In genomic region chr20:50980071-50980681, GRCh38 we compare ENCODE assay signal across 10 cellular contexts. TPM values are rescaled to one million over a fixed set of nuclear protein-coding genes. Genes with fewer than 3 reads are reported as not detected.
DNase-seq lines count a peak whose midpoint lies in the region; ATAC-seq, FAIRE-seq and TF ChIP-seq lines count a peak whose summit lies in the region.
"Had no signal": no experiment of that assay in that cellular context is flagged by ENCODE, and none has a peak within 500 bp of the region (broad histone marks: within the 10 kb centered on the region; RNA-seq: fewer than 3 reads in every experiment).

No MANE protein-coding gene starts in this region.

- no peak for DNase-seq in activated CD4-positive, CD25-positive, alpha-beta regulatory T cell (lab: John Stamatoyannopoulos, UW)
- DNase-seq in RCC 7860 (ENCODE audit: low spot score) (peak; percentile 100), epidermal melanocyte (ENCODE audit: insufficient read length, low spot score) (peak; percentile 78), spleen (no peak), small intestine (no peak), NCI-H82 (lab: John Stamatoyannopoulos, UW) (no peak), WERI-Rb-1 (no peak)
- DNase-seq: heart right ventricle had no signal

- H3K4me3 ChIP-seq in spleen (peak overlapping the region in 1 of 8 donors; percentile 52), small intestine (ENCODE audit: low read depth in 1 of 2, low read length in 2 of 2) (no peak overlapping the region), WERI-Rb-1 (ENCODE audit: low read depth, low read length) (no peak overlapping the region)
- H3K4me3 ChIP-seq: BLaER1 had no signal

- H3K4me1 ChIP-seq in spleen (peaks cover 4 to 32% (median 13%) of the 10 kb centered on the region in 6 donors), small intestine (ENCODE audit: control insufficient read depth in 2 of 2, insufficient read depth in 1 of 2, low read depth in 1 of 2, low read length in 1 of 2) (peaks cover 0 to 2% of the 10 kb centered on the region in 2 donors)

- peak; percentile 75 to 89 for ATAC-seq in activated CD4-positive, CD25-positive, alpha-beta regulatory T cell treated with anti-CD3 and anti-CD28 coated beads, Interleukin-2, amount 50 U/mL, for 24 hours

- H3K27ac ChIP-seq in spleen (peak overlapping the region; percentile 40 to 85 (median 72)), small intestine (ENCODE audit: low read depth in 1 of 2, low read length in 1 of 2) (peak overlapping the region in 1 of 2 donors; percentile 18), WERI-Rb-1 (no peak overlapping the region)
- H3K27ac ChIP-seq: BLaER1 had no signal

- no peak for TF ChIP-seq CTCF in spleen (IDR thresholded peaks at IDR 0.05 in 8 of 11, conservative IDR thresholded peaks at IDR 0.05 in 3 of 11)
- TF ChIP-seq CTCF in WERI-Rb-1 (IDR thresholded peaks at IDR 0.05; ENCODE audit: low read depth, low read length) = no peak

- no peak for TF ChIP-seq POLR2A in spleen (IDR thresholded peaks at IDR 0.05)

- FAIRE-seq in RCC 7860 (lab: Jason Lieb, UNC) (peak; percentile 89), small intestine (lab: Jason Lieb, UNC) (no peak)

- H3K36me3 ChIP-seq in spleen (no peaks in the 10 kb centered on the region), small intestine (ENCODE audit: control insufficient read depth in 2 of 2, insufficient read depth in 2 of 2, low read length in 2 of 2) (no peaks in the 10 kb centered on the region), WERI-Rb-1 (no peaks in the 10 kb centered on the region)
- H3K36me3 ChIP-seq: BLaER1, heart right ventricle had no signal

- H3K27me3 ChIP-seq in spleen (replicated peaks in 1 of 7) (peaks cover 0 to 36% (median 5%) of the 10 kb centered on the region in 7 donors), small intestine (ENCODE audit: control insufficient read depth in 2 of 2, insufficient read depth in 2 of 2, low read length in 2 of 2) (no peaks in the 10 kb centered on the region), WERI-Rb-1 (ENCODE audit: insufficient read depth, low read depth, severe bottlenecking) (peaks cover 89% of the 10 kb centered on the region)
- H3K27me3 ChIP-seq: BLaER1 had no signal

- 51 to 74% (median 56%) methylated on average over 8 of the region's 8 CpGs for WGBS in spleen, 5 donors
- 54 to 70% (median 69%) methylated on average over 8 of the region's 8 CpGs for WGBS in small intestine, 3 donors

- intact Hi-C loops in spleen (cut with DNase I; ENCODE audit: low total_unique reads) = loop anchor here (10.0 kb wide), 1 partner anchor 645 kb away; no protein-coding TSS in a partner anchor

- H3K9me3 ChIP-seq in spleen = no peaks in the 10 kb centered on the region
- no peaks in the 10 kb centered on the region for H3K9me3 ChIP-seq in small intestine (ENCODE audit: control insufficient read depth, low read depth)
- H3K9me3 ChIP-seq in WERI-Rb-1 (ENCODE audit: severe bottlenecking) = no peaks in the 10 kb centered on the region
- H3K9me3 ChIP-seq: BLaER1, heart right ventricle had no signal

RNA-seq across cellular contexts. Expression of gene MOCS3, which starts 21.6 kb away (rescaled TPM):
- total RNA-seq in spleen = 1 to 10 TPM; 3.4 to 7.0 (median 5.3) TPM
- polyA plus RNA-seq in spleen = 1 to 10 TPM; 2.6 to 4.2 (median 3.2) TPM
- 1 to 10 TPM; 2.2 to 3.5 (median 2.2) TPM for polyA plus RNA-seq in small intestine

RNA-seq across cellular contexts. Expression of gene DPM1, which starts 21.8 kb away (rescaled TPM):
- total RNA-seq in spleen = 10 to 100 TPM; 28.1 to 62.5 (median 37.9) TPM
- polyA plus RNA-seq in spleen = 10 to 100 TPM; 40.7 to 65.0 (median 46.9) TPM
- 10 to 100 TPM; 43.6 to 66.2 (median 49.2) TPM for polyA plus RNA-seq in small intestine

RNA-seq across cellular contexts. Expression of gene KCNG1, which starts 42.7 kb away (rescaled TPM):
- total RNA-seq in spleen = 1 to 10 TPM; 1.6 to 5.0 (median 3.5) TPM
- polyA plus RNA-seq in spleen (1 to 10 TPM in 2 of 3 donors, under 1 TPM in 1; 0.35 to 3.0 (median 1.9) TPM), small intestine (1 to 10 TPM; 1.3 to 1.8 (median 1.4) TPM)

RNA-seq across cellular contexts. Expression of gene ADNP, which starts 48.9 kb away (rescaled TPM):
- total RNA-seq in spleen = 10 to 100 TPM; 54.2 to 78.8 (median 67.5) TPM
- polyA plus RNA-seq in spleen (10 to 100 TPM; 30.6 to 34.3 (median 33.4) TPM), small intestine (10 to 100 TPM; 24.9 to 30.1 (median 27.7) TPM)

Comparison
In these comparisons a context has a peak if more than half of its experiments do, and no peak if none do; other contexts are left out.
1. DNase-seq: peak in RCC 7860 (single experiment) and epidermal melanocyte (single experiment); none in activated CD4-positive, CD25-positive, alpha-beta regulatory T cell (0 of 4), spleen (single experiment), small intestine (single experiment), NCI-H82 (single experiment) and WERI-Rb-1 (single experiment).